ENCODE assay signal across 19 cellular contexts in the genomic region with DNA sequence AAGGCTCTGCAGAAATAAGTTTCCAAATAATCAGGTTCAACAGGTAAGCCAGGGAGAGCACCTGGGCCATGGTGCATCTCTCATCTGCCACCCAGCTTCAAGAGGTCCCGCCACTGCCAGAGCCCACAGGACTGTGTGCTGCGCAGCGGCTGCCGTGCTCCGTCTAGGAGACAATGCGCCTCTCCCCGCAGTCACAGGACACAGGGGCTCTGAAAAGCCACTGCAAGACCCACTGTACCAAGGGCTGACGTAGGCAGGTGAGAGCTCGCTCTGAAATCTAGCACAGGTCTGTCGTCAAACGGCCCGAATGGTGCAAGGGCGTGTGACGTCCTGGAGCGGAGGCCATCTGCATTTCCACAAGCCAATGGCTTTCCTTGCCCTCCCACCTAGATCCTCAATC.
A peak's percentile ranks its signal among the peaks of the same experiment; 100 is the strongest.
DNase-seq lines count a peak whose midpoint lies in the region; ATAC-seq and TF ChIP-seq lines count a peak whose summit lies in the region.
"Had no signal": no experiment of that assay in that cellular context is flagged by ENCODE, and none has a peak within 500 bp of the region (broad histone marks: within the 10 kb centered on the region; RNA-seq: fewer than 3 reads in every experiment).

No MANE protein-coding gene starts in this region.

- H3K56ac ChIP-seq in mesendoderm (ENCODE audit: low read length), result no peak overlapping the region

- H3K27me3 ChIP-seq in sigmoid colon (no peaks in the 10 kb centered on the region), mesendoderm (ENCODE audit: insufficient read depth, low read length, poor library complexity) (no peaks in the 10 kb centered on the region)
- H3K27me3 ChIP-seq: BLaER1 treated with 17β-estradiol and CSF1 and Interleukin-3, amounts not matched to agents 10 nM and 100 nM had no signal

- no peak overlapping the region for H2AK5ac ChIP-seq in mesendoderm (ENCODE audit: low read length)

- H4K5ac ChIP-seq in mesendoderm (ENCODE audit: low read length), result no peak overlapping the region

- no peak for TF ChIP-seq EP300 in sigmoid colon (IDR thresholded peaks at IDR 0.05)

- no peak overlapping the region for H2BK15ac ChIP-seq in mesendoderm (replicated peaks; ENCODE audit: low read depth)

- H3K4me3 ChIP-seq in HEK293 (ENCODE audit: low read depth, low read length) (no peak overlapping the region), sigmoid colon (no peak overlapping the region), mesendoderm (ENCODE audit: low read length) (no peak overlapping the region)
- H3K4me3 ChIP-seq: A549; BLaER1 treated with 17β-estradiol and CSF1 and Interleukin-3, amounts not matched to agents 10 nM and 100 nM; GM12878 had no signal

- H3K23ac ChIP-seq in mesendoderm (ENCODE audit: low read length), result no peak overlapping the region

- no peak for TF ChIP-seq POLR2A in sigmoid colon (IDR thresholded peaks at IDR 0.05)

- H3K27ac ChIP-seq in HEK293 (ENCODE audit: extremely low read depth, low read depth, low read length), result no peak overlapping the region
- H3K27ac ChIP-seq in sigmoid colon, result no peak overlapping the region
- H3K27ac ChIP-seq in mesendoderm (ENCODE audit: low read depth, low read length), result no peak overlapping the region
- H3K27ac ChIP-seq: 22Rv1; A549; BLaER1 treated with 17β-estradiol and CSF1 and Interleukin-3, amounts not matched to agents 10 nM and 100 nM; C4-2B had no signal

- POLR2A ChIA-PET in HEK293 (lab: Yijun Ruan, JAX), result interaction anchor here (1.1 kb wide), 1 partner anchor 11 kb away, joined by 4 read pairs; no protein-coding TSS in a partner anchor

- no peaks in the 10 kb centered on the region for H3K79me2 ChIP-seq in mesendoderm (ENCODE audit: control insufficient read depth, insufficient read depth, low read length)

- H3K79me1 ChIP-seq in mesendoderm (ENCODE audit: low read length), result no peaks in the 10 kb centered on the region

- H3K9me3 ChIP-seq in HEK293 (ENCODE audit: control insufficient read depth, insufficient read depth, low read depth, low read length), result no peaks in the 10 kb centered on the region
- H3K9me3 ChIP-seq in sigmoid colon, result no peaks in the 10 kb centered on the region
- H3K9me3 ChIP-seq: A549; BLaER1 treated with 17β-estradiol and CSF1 and Interleukin-3, amounts not matched to agents 10 nM and 100 nM; Caco-2 had no signal

- no peak overlapping the region for H3K9ac ChIP-seq in mesendoderm (ENCODE audit: low read length)
- H3K9ac ChIP-seq: BLaER1 treated with 17β-estradiol and CSF1 and Interleukin-3, amounts not matched to agents 10 nM and 100 nM had no signal

- H3K36me3 ChIP-seq in HEK293 (ENCODE audit: control insufficient read depth in 2 of 2, insufficient read depth in 1 of 2, low read length in 2 of 2), result peaks cover 0 to 4% of the 10 kb centered on the region in 2 experiments; a peak in 1 of 3 replicates
- H3K36me3 ChIP-seq in sigmoid colon, result peaks cover 0 to 6% (median 2%) of the 10 kb centered on the region in 4 donors
- H3K36me3 ChIP-seq in mesendoderm (ENCODE audit: control insufficient read depth, insufficient read depth, low read length), result no peaks in the 10 kb centered on the region

- H3K4me1 ChIP-seq in HEK293 (ENCODE audit: control insufficient read depth, insufficient read depth, low read length) (no peaks in the 10 kb centered on the region), sigmoid colon (peaks cover 0 to 15% (median 12%) of the 10 kb centered on the region in 4 donors), mesendoderm (ENCODE audit: control insufficient read depth, low read depth, low read length) (no peaks in the 10 kb centered on the region)
- H3K4me1 ChIP-seq: Caco-2 had no signal

- ATAC-seq in GM19397 (IDR thresholded peaks at IDR 0.05; ENCODE audit: unreplicated experiment), result no peak
- ATAC-seq: A549; CD8-positive, alpha-beta T cell; GM12878 had no signal

- 96 to 97% methylated on average over 15 of the region's 15 CpGs for WGBS in sigmoid colon, 2 donors
- WGBS in mesendoderm (ENCODE audit: extremely low coverage, insufficient coverage, low lambda C conversion rate), result no CpG with 5 or more reads among the region's 15 CpGs

- no peak overlapping the region for H3K4me2 ChIP-seq in mesendoderm (ENCODE audit: low read length)
- H3K4me2 ChIP-seq: A549; BLaER1 treated with 17β-estradiol and CSF1 and Interleukin-3, amounts not matched to agents 10 nM and 100 nM had no signal

- H2BK120ac ChIP-seq in mesendoderm (ENCODE audit: low read depth, low read length), result no peak overlapping the region

- no peak overlapping the region for H3K18ac ChIP-seq in mesendoderm (ENCODE audit: low read length)

- intact Hi-C loops in sigmoid colon (cut with DNase I), result no loop called here

- no peak overlapping the region for H4K8ac ChIP-seq in mesendoderm (ENCODE audit: low read depth, low read length)

- DNase-seq in mesenteric fat pad (ENCODE audit: low spot score) (peak; percentile 55), sigmoid colon (peak; percentile 29), mesendoderm (no peak)
- DNase-seq: AML-193; Caco-2; Calu3; CD4-positive, alpha-beta T cell; CD8-positive, alpha-beta T cell; DMS79; DND-41; EL; GDM1 had no signal

- CTCF ChIA-PET in HEK293 (lab: Yijun Ruan, JAX), result interaction anchor here (0.6 kb wide), 1 partner anchor 90 kb away, joined by 3 read pairs; no protein-coding TSS in a partner anchor

- no peak overlapping the region for H3K4ac ChIP-seq in mesendoderm (ENCODE audit: low read depth, low read length)

- H2BK5ac ChIP-seq in mesendoderm (ENCODE audit: low read length), result no peak overlapping the region

- TF ChIP-seq CTCF in HEK293 (tag by site-specific recombination; IDR thresholded peaks at IDR 0.05), result no peak
- TF ChIP-seq CTCF in sigmoid colon (IDR thresholded peaks at IDR 0.05), result no peak

TF ChIP-seq in HEK293, 187 proteins besides CTCF, POLR2A, EP300 and RAD21:
- peak; percentile 44; the same call in 1 of the 2 replicates for TF ChIP-seq SCRT2 (tag by site-specific recombination; IDR thresholded peaks at IDR 0.05)
- TF ChIP-seq, protein P1, sequence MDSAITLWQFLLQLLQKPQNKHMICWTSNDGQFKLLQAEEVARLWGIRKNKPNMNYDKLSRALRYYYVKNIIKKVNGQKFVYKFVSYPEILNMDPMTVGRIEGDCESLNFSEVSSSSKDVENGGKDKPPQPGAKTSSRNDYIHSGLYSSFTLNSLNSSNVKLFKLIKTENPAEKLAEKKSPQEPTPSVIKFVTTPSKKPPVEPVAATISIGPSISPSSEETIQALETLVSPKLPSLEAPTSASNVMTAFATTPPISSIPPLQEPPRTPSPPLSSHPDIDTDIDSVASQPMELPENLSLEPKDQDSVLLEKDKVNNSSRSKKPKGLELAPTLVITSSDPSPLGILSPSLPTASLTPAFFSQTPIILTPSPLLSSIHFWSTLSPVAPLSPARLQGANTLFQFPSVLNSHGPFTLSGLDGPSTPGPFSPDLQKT (IDR thresholded peaks at IDR 0.05; ENCODE audit: borderline replicate concordance, low read depth, low read length), result no peak
